Comparison of ENCODE assay signal across 18 cellular contexts in genomic region chr6:85096976-85097375, GRCh38.
DNase-seq lines count a peak whose midpoint lies in the region; ATAC-seq and TF ChIP-seq lines count a peak whose summit lies in the region.
"Had no signal": no experiment of that assay in that cellular context is flagged by ENCODE, and none has a peak within 500 bp of the region (broad histone marks: within the 10 kb centered on the region; RNA-seq: fewer than 3 reads in every experiment).

No MANE protein-coding gene starts in this region.

- no peaks in the 10 kb centered on the region for H3K79me2 ChIP-seq in mammary epithelial cell (ENCODE audit: insufficient read depth, low read length)

- ATAC-seq in heart right ventricle: no peak
- ATAC-seq in CD8-positive, alpha-beta T cell: no peak
- ATAC-seq in stimulated activated naive CD8-positive, alpha-beta T cell treated with anti-CD3 and anti-CD28 coated beads, Interleukin-15, amount 100 ng/mL, for 72 hours: no peak

- POLR2A ChIA-PET in CD8-positive, alpha-beta T cell (lab: Charles Lee): no interaction called here

- H4K20me1 ChIP-seq in mammary epithelial cell (ENCODE audit: insufficient read depth, low read length): no peaks in the 10 kb centered on the region

- TF ChIP-seq CTCF in NB4 (IDR thresholded peaks at IDR 0.05; ENCODE audit: low read depth, low read length) (no peak), mammary epithelial cell (conservative IDR thresholded peaks at IDR 0.05 in 1 of 2, IDR thresholded peaks at IDR 0.05 in 1 of 2; ENCODE audit: extremely low read depth in 1 of 2, insufficient read depth in 1 of 2, low read depth in 1 of 2, low read length in 2 of 2) (no peak), heart right ventricle (IDR thresholded peaks at IDR 0.05) (no peak), progenitor cell of endocrine pancreas (IDR thresholded peaks at IDR 0.05; ENCODE audit: unreplicated experiment) (no peak)
- no peak for TF ChIP-seq CTCF in CD8-positive, alpha-beta T cell (IDR thresholded peaks at IDR 0.05)

- H3K27ac Mint-ChIP-seq in activated CD4-positive, alpha-beta T cell treated with anti-CD3 and anti-CD28 coated beads, Interleukin-2, amount 10 ng/mL, durations not matched to agents 24 days and 14 days: no peak overlapping the region
- H3K27ac Mint-ChIP-seq in progenitor cell of endocrine pancreas: no peak overlapping the region
- H3K27ac Mint-ChIP-seq in CD8-positive, alpha-beta T cell: no peak overlapping the region
- no peak overlapping the region for H3K27ac Mint-ChIP-seq in stimulated activated naive CD8-positive, alpha-beta T cell treated with anti-CD3 and anti-CD28 coated beads, Interleukin-15, amount 100 ng/mL, for 72 hours
- H3K27ac Mint-ChIP-seq: CD4-positive, CD25-positive, alpha-beta regulatory T cell; IgD-negative memory B cell had no signal

- H3K27ac ChIP-seq in mammary epithelial cell (ENCODE audit: insufficient read depth, low read depth, low read length): no peak overlapping the region
- no peak overlapping the region for H3K27ac ChIP-seq in heart right ventricle
- H3K27ac ChIP-seq in CD8-positive, alpha-beta T cell (ENCODE audit: low read depth, low read length): no peak overlapping the region
- H3K27ac ChIP-seq: PC-9, SJCRH30 had no signal

- H3K4me1 ChIP-seq in mammary epithelial cell (ENCODE audit: insufficient read depth, low read length) (no peaks in the 10 kb centered on the region), heart right ventricle (no peaks in the 10 kb centered on the region)
- no peaks in the 10 kb centered on the region for H3K4me1 ChIP-seq in CD8-positive, alpha-beta T cell (ENCODE audit: insufficient read depth, low read length)
- H3K4me1 ChIP-seq: Caco-2, SJCRH30 had no signal

- peak; percentile 31 for DNase-seq in activated CD4-positive, alpha-beta T cell treated with anti-CD3 and anti-CD28 coated beads, Interleukin-2, amount 10 ng/mL, durations not matched to agents 24 days and 14 days
- no peak for DNase-seq in activated CD4-positive, alpha-beta T cell treated with anti-CD3 and anti-CD28 coated beads, Interleukin-2, amount 50 U/mL, for 4 hours
- DNase-seq in NB4 (ENCODE audit: low read depth) (peak; percentile 9), mammary epithelial cell (peak; percentile 9), heart right ventricle (no peak), progenitor cell of endocrine pancreas (ENCODE audit: low spot score, unreplicated experiment) (no peak)
- DNase-seq in CD8-positive, alpha-beta T cell: no peak
- no peak for DNase-seq in stimulated activated naive CD8-positive, alpha-beta T cell treated with anti-CD3 and anti-CD28 coated beads, Interleukin-15, amount 100 ng/mL, for 72 hours
- DNase-seq: 8988T; Caco-2; CD4-positive, CD25-positive, alpha-beta regulatory T cell; GOT3; Karpas-422; NCI-H1694 treated with DMSO at 0.1 percent for 48 hours; NCI-H510A; PC-9; SJCRH30 had no signal

- no peaks in the 10 kb centered on the region for H3K27me3 Mint-ChIP-seq in activated CD4-positive, alpha-beta T cell treated with anti-CD3 and anti-CD28 coated beads, Interleukin-2, amount 10 ng/mL, durations not matched to agents 24 days and 14 days
- H3K27me3 Mint-ChIP-seq in progenitor cell of endocrine pancreas: no peaks in the 10 kb centered on the region
- H3K27me3 Mint-ChIP-seq in CD8-positive, alpha-beta T cell (ENCODE audit: low read depth): no peaks in the 10 kb centered on the region
- H3K27me3 Mint-ChIP-seq in stimulated activated naive CD8-positive, alpha-beta T cell treated with anti-CD3 and anti-CD28 coated beads, Interleukin-15, amount 100 ng/mL, for 72 hours: no peaks in the 10 kb centered on the region
- H3K27me3 Mint-ChIP-seq: CD4-positive, CD25-positive, alpha-beta regulatory T cell; IgD-negative memory B cell had no signal

- CTCF ChIA-PET in mammary epithelial cell (lab: Charles Lee; ENCODE audit: low non-redundant PET): no interaction called here
- CTCF ChIA-PET in CD8-positive, alpha-beta T cell (lab: Charles Lee): no interaction called here

- H3K4me1 Mint-ChIP-seq in activated CD4-positive, alpha-beta T cell treated with anti-CD3 and anti-CD28 coated beads, Interleukin-2, amount 10 ng/mL, durations not matched to agents 24 days and 14 days: no peaks in the 10 kb centered on the region
- no peaks in the 10 kb centered on the region for H3K4me1 Mint-ChIP-seq in progenitor cell of endocrine pancreas (ENCODE audit: low read depth)
- H3K4me1 Mint-ChIP-seq in CD8-positive, alpha-beta T cell (ENCODE audit: low read depth): no peaks in the 10 kb centered on the region
- H3K4me1 Mint-ChIP-seq in stimulated activated naive CD8-positive, alpha-beta T cell treated with anti-CD3 and anti-CD28 coated beads, Interleukin-15, amount 100 ng/mL, for 72 hours: no peaks in the 10 kb centered on the region
- H3K4me1 Mint-ChIP-seq: CD4-positive, CD25-positive, alpha-beta regulatory T cell; IgD-negative memory B cell had no signal

- H3K9me3 ChIP-seq in mammary epithelial cell (replicated peaks; ENCODE audit: insufficient read depth, low read length) (no peaks in the 10 kb centered on the region), heart right ventricle (peaks cover 0 to 58% (median 14%) of the 10 kb centered on the region in 11 donors)
- no peaks in the 10 kb centered on the region for H3K9me3 ChIP-seq in CD8-positive, alpha-beta T cell (ENCODE audit: low read length)
- H3K9me3 ChIP-seq: Caco-2, SJCRH30 had no signal

- no peaks in the 10 kb centered on the region for H3K27me3 ChIP-seq in mammary epithelial cell (ENCODE audit: insufficient read depth, low read length)
- no peaks in the 10 kb centered on the region for H3K27me3 ChIP-seq in heart right ventricle
- H3K27me3 ChIP-seq in CD8-positive, alpha-beta T cell (ENCODE audit: insufficient read depth, low read length): no peaks in the 10 kb centered on the region
- H3K27me3 ChIP-seq: SJCRH30 had no signal

- 56% methylated on average over 5 of the region's 5 CpGs for WGBS in mammary epithelial cell (ENCODE audit: low coverage, missing lambda C conversion rate)
- WGBS in heart right ventricle, 2 donors: 82 to 87% methylated on average over 5 of the region's 5 CpGs

- H3K9me3 Mint-ChIP-seq in activated CD4-positive, alpha-beta T cell treated with anti-CD3 and anti-CD28 coated beads, Interleukin-2, amount 10 ng/mL, durations not matched to agents 24 days and 14 days: peaks cover 24% of the 10 kb centered on the region
- peaks cover 29% of the 10 kb centered on the region for H3K9me3 Mint-ChIP-seq in progenitor cell of endocrine pancreas (ENCODE audit: low read depth)
- peaks cover 25% of the 10 kb centered on the region for H3K9me3 Mint-ChIP-seq in CD8-positive, alpha-beta T cell
- peaks cover 27 to 40% of the 10 kb centered on the region in 2 donors for H3K9me3 Mint-ChIP-seq in stimulated activated naive CD8-positive, alpha-beta T cell treated with anti-CD3 and anti-CD28 coated beads, Interleukin-15, amount 100 ng/mL, for 72 hours

- H3K4me3 ChIP-seq in NB4 (ENCODE audit: low read depth, low read length): no peak overlapping the region
- H3K4me3 ChIP-seq in mammary epithelial cell (replicated peaks in 1 of 3; ENCODE audit: insufficient read depth in 1 of 3, low read depth in 2 of 3, low read length in 3 of 3): no peak overlapping the region
- no peak overlapping the region for H3K4me3 ChIP-seq in heart right ventricle
- no peak overlapping the region for H3K4me3 ChIP-seq in CD8-positive, alpha-beta T cell (ENCODE audit: low read depth, low read length)
- H3K4me3 ChIP-seq: PC-9, SJCRH30 had no signal

- H3K36me3 ChIP-seq in mammary epithelial cell (ENCODE audit: insufficient read depth, low read length) (no peaks in the 10 kb centered on the region), heart right ventricle (no peaks in the 10 kb centered on the region)
- H3K36me3 ChIP-seq in CD8-positive, alpha-beta T cell (ENCODE audit: insufficient read depth, low read length): no peaks in the 10 kb centered on the region
- H3K36me3 ChIP-seq: SJCRH30 had no signal

- in situ Hi-C loops in mammary epithelial cell (cut with MboI; ENCODE audit: low sequenced_read_pairs in 2 of 2): no loop called here

- intact Hi-C loops in activated CD4-positive, alpha-beta T cell treated with anti-CD3 and anti-CD28 coated beads, Interleukin-2, amount 10 ng/mL, durations not matched to agents 24 days and 14 days (cut with micrococcal nuclease): no loop called here
- intact Hi-C loops in mammary epithelial cell (cut with micrococcal nuclease): no loop called here
- intact Hi-C loops in heart right ventricle (cut with DNase I): no loop called here
- intact Hi-C loops in CD8-positive, alpha-beta T cell (cut with DNase I, micrococcal nuclease): no loop called here

- no TSS peak for BruUV-seq in mammary epithelial cell (replicated peaks; lab: Mats Ljungman, UMichigan)

- no peak overlapping the region for H2AFZ ChIP-seq in mammary epithelial cell (ENCODE audit: low read depth, low read length)
- H2AFZ ChIP-seq: PC-9 had no signal

- H3K36me3 Mint-ChIP-seq in activated CD4-positive, alpha-beta T cell treated with anti-CD3 and anti-CD28 coated beads, Interleukin-2, amount 10 ng/mL, durations not matched to agents 24 days and 14 days (ENCODE audit: low read depth): no peaks in the 10 kb centered on the region
- H3K36me3 Mint-ChIP-seq in progenitor cell of endocrine pancreas (ENCODE audit: insufficient read depth): no peaks in the 10 kb centered on the region
- H3K36me3 Mint-ChIP-seq in CD8-positive, alpha-beta T cell: no peaks in the 10 kb centered on the region
- H3K36me3 Mint-ChIP-seq: CD4-positive, CD25-positive, alpha-beta regulatory T cell had no signal

- H3K9ac ChIP-seq in mammary epithelial cell (ENCODE audit: insufficient read depth, low read length): no peak overlapping the region

- dilution Hi-C loops in mammary epithelial cell (cut with HindIII; ENCODE audit: low sequenced_read_pairs): loop anchor here (5.0 kb wide), 1 partner anchor 60 kb away; no protein-coding TSS in a partner anchor

- no peak overlapping the region for H3K4me3 Mint-ChIP-seq in activated CD4-positive, alpha-beta T cell treated with anti-CD3 and anti-CD28 coated beads, Interleukin-2, amount 10 ng/mL, durations not matched to agents 24 days and 14 days
- H3K4me3 Mint-ChIP-seq in progenitor cell of endocrine pancreas (ENCODE audit: low read depth): no peak overlapping the region
- H3K4me3 Mint-ChIP-seq in CD8-positive, alpha-beta T cell: no peak overlapping the region
- no peak overlapping the region for H3K4me3 Mint-ChIP-seq in stimulated activated naive CD8-positive, alpha-beta T cell treated with anti-CD3 and anti-CD28 coated beads, Interleukin-15, amount 100 ng/mL, for 72 hours
- H3K4me3 Mint-ChIP-seq: CD4-positive, CD25-positive, alpha-beta regulatory T cell had no signal

- no peak overlapping the region for H3K4me2 ChIP-seq in mammary epithelial cell (ENCODE audit: insufficient read depth, low read depth, low read length)
- H3K4me2 ChIP-seq: PC-9 had no signal

- no peak for TF ChIP-seq POLR2A in NB4 (IDR thresholded peaks at IDR 0.05; ENCODE audit: extremely low read depth, insufficient read length)

Comparison
In these comparisons a context has a peak if more than half of its experiments do, and no peak if none do; other contexts are left out.
1. DNase-seq: peak in activated CD4-positive, alpha-beta T cell treated with anti-CD3 and anti-CD28 coated beads, Interleukin-2, amount 10 ng/mL, durations not matched to agents 24 days and 14 days (single experiment), NB4 (single experiment) and mammary epithelial cell (single experiment); none in activated CD4-positive, alpha-beta T cell treated with anti-CD3 and anti-CD28 coated beads, Interleukin-2, amount 50 U/mL, for 4 hours (0 of 2), heart right ventricle (0 of 2), progenitor cell of endocrine pancreas (single experiment), CD8-positive, alpha-beta T cell (0 of 7) and stimulated activated naive CD8-positive, alpha-beta T cell treated with anti-CD3 and anti-CD28 coated beads, Interleukin-15, amount 100 ng/mL, for 72 hours (0 of 2).